9 cellular contexts compared by ENCODE assay signal in genomic region chr21:43352568-43353281, GRCh38.
A peak's percentile ranks its signal among the peaks of the same experiment; 100 is the strongest.
DNase-seq lines count a peak whose midpoint lies in the region; ATAC-seq and TF ChIP-seq lines count a peak whose summit lies in the region.
"Had no signal": no experiment of that assay in that cellular context is flagged by ENCODE, and none has a peak within 500 bp of the region (broad histone marks: within the 10 kb centered on the region; RNA-seq: fewer than 3 reads in every experiment).

No MANE protein-coding gene starts in this region.

- H2AFZ ChIP-seq in PC-9: no peak overlapping the region

- DNase-seq in ACHN (peak; percentile 15), NCI-H2227 treated with DMSO at 0.1 percent for 48 hours (lab: John Stamatoyannopoulos, UW) (no peak), PC-9 (no peak)
- DNase-seq in activated T-cell treated with anti-CD3 and anti-CD28 coated beads, Interleukin-2, amount 50 U/mL, for 72 hours: peak; percentile 29 to 35
- DNase-seq in stimulated activated CD4-positive, alpha-beta T cell treated with anti-CD3 and anti-CD28 coated beads, Interleukin-2, amount 100 ng/mL, for 48 hours: no peak
- DNase-seq: right lobe of liver had no signal

- H3K4me3 ChIP-seq in PC-9: no peak overlapping the region
- H3K4me3 ChIP-seq: right lobe of liver had no signal

- H3K27me3 Mint-ChIP-seq in activated T-cell treated with anti-CD3 and anti-CD28 coated beads, Interleukin-2, amount 50 U/mL, for 72 hours (ENCODE audit: low read depth): no peaks in the 10 kb centered on the region

- H3K36me3 ChIP-seq in PC-9 (ENCODE audit: low read depth): no peaks in the 10 kb centered on the region
- H3K36me3 ChIP-seq: right lobe of liver had no signal

- H3K4me2 ChIP-seq in PC-9: no peak overlapping the region

- no peaks in the 10 kb centered on the region for H3K4me1 ChIP-seq in PC-9 (replicated peaks; ENCODE audit: insufficient read depth)
- H3K4me1 ChIP-seq: right lobe of liver had no signal

- no peaks in the 10 kb centered on the region for H3K36me3 Mint-ChIP-seq in activated T-cell treated with anti-CD3 and anti-CD28 coated beads, Interleukin-2, amount 50 U/mL, for 72 hours (ENCODE audit: insufficient read depth in 2 of 2)

- H3K9me3 ChIP-seq in PC-9 (ENCODE audit: insufficient read depth, low read depth): no peaks in the 10 kb centered on the region
- H3K9me3 ChIP-seq: right lobe of liver had no signal

- no peaks in the 10 kb centered on the region for H3K79me2 ChIP-seq in PC-9 (ENCODE audit: low read depth)

- H3K27ac ChIP-seq in PC-9: no peak overlapping the region
- H3K27ac ChIP-seq: right lobe of liver had no signal

- BruUV-seq in PC-9 (replicated peaks; lab: Mats Ljungman, UMichigan): no TSS peak

- no peaks in the 10 kb centered on the region for H3F3A ChIP-seq in PC-9 (ENCODE audit: insufficient read depth, low read depth)

- H3K27ac Mint-ChIP-seq in activated T-cell treated with anti-CD3 and anti-CD28 coated beads, Interleukin-2, amount 50 U/mL, for 72 hours: peak overlapping the region; percentile 80

- H3K9me2 ChIP-seq in PC-9 (ENCODE audit: insufficient read depth): no peaks in the 10 kb centered on the region

- TF ChIP-seq CTCF in PC-9 (conservative IDR thresholded peaks at IDR 0.05): no peak

- H3K4me1 Mint-ChIP-seq in activated T-cell treated with anti-CD3 and anti-CD28 coated beads, Interleukin-2, amount 50 U/mL, for 72 hours (ENCODE audit: low read depth): peaks cover 16% of the 10 kb centered on the region

- intact Hi-C loops in PC-9 (cut with micrococcal nuclease; ENCODE audit: unreplicated experiment): no loop called here

- ATAC-seq in GM19023 (IDR thresholded peaks at IDR 0.05; ENCODE audit: unreplicated experiment) (peak; percentile 76), HG03095 (IDR thresholded peaks at IDR 0.05; ENCODE audit: unreplicated experiment) (peak; percentile 67), HG03354 (IDR thresholded peaks at IDR 0.05; ENCODE audit: poor library complexity, severe bottlenecking, unreplicated experiment) (no peak)
- peak; percentile 80 to 84 for ATAC-seq in activated T-cell treated with anti-CD3 and anti-CD28 coated beads, Interleukin-2, amount 50 U/mL, for 72 hours (replicated peaks in 1 of 2)

- no peaks in the 10 kb centered on the region for H3K9me3 Mint-ChIP-seq in activated T-cell treated with anti-CD3 and anti-CD28 coated beads, Interleukin-2, amount 50 U/mL, for 72 hours

- POLR2A ChIA-PET in PC-9 (lab: Charles Lee; ENCODE audit: unreplicated experiment): no interaction called here

- CTCF ChIA-PET in PC-9 (lab: Charles Lee): no interaction called here

- in situ Hi-C loops in ACHN (cut with HindIII; ENCODE audit: low pct_ligation_motif_present, low pct_unique_long_range_greater_than_20kb, low sequenced_read_pairs): no loop called here

- H3K27me3 ChIP-seq in PC-9 (ENCODE audit: insufficient read depth, low read depth): no peaks in the 10 kb centered on the region
- H3K27me3 ChIP-seq: right lobe of liver had no signal

- H4K20me1 ChIP-seq in PC-9 (ENCODE audit: insufficient read depth): no peaks in the 10 kb centered on the region

- peak overlapping the region in 1 of 2 donors; percentile 39 for H3K4me3 Mint-ChIP-seq in activated T-cell treated with anti-CD3 and anti-CD28 coated beads, Interleukin-2, amount 50 U/mL, for 72 hours

Comparison
In these comparisons a context has a peak if more than half of its experiments do, and no peak if none do; other contexts are left out.
1. DNase-seq: peak in ACHN (single experiment) and activated T-cell treated with anti-CD3 and anti-CD28 coated beads, Interleukin-2, amount 50 U/mL, for 72 hours (2 of 2); none in NCI-H2227 treated with DMSO at 0.1 percent for 48 hours (single experiment), PC-9 (0 of 2) and stimulated activated CD4-positive, alpha-beta T cell treated with anti-CD3 and anti-CD28 coated beads, Interleukin-2, amount 100 ng/mL, for 48 hours (0 of 2).